25 cellular contexts compared by ENCODE assay signal in genomic region chr15:52037889-52038505, GRCh38. TPM values are rescaled to one million over a fixed set of nuclear protein-coding genes. Genes with fewer than 3 reads are reported as not detected.
A peak's percentile ranks its signal among the peaks of the same experiment; 100 is the strongest.
DNase-seq lines count a peak whose midpoint lies in the region; ATAC-seq and TF ChIP-seq lines count a peak whose summit lies in the region.
"Had no signal": no experiment of that assay in that cellular context is flagged by ENCODE, and none has a peak within 500 bp of the region (broad histone marks: within the 10 kb centered on the region; RNA-seq: fewer than 3 reads in every experiment).

No MANE protein-coding gene starts in this region.

- no peak for DNase-seq in GM23338 (ENCODE audit: low spot score)
- no peak for DNase-seq in SK-N-MC (ENCODE audit: low read depth, low spot score)
- no peak for DNase-seq in naive thymus-derived CD4-positive, alpha-beta T cell
- DNase-seq in foreskin keratinocyte = no peak
- DNase-seq in NCI-H748 (lab: John Stamatoyannopoulos, UW; ENCODE audit: unreplicated experiment) = no peak
- DNase-seq in NCI-H187 treated with DMSO at 0.1 percent for 48 hours (lab: John Stamatoyannopoulos, UW) = no peak
- DNase-seq: activated CD4-positive, alpha-beta T cell treated with anti-CD3 and anti-CD28 coated beads for 36 hours; activated T-cell treated with anti-CD3 and anti-CD28 coated beads, Interleukin-2, amount 50 U/mL, for 24 hours; effector memory CD4-positive, alpha-beta T cell; foreskin fibroblast; heart right ventricle; kidney glomerular epithelial cell; NCI-H1048; NCI-H187; NCI-H2227 treated with DMSO at 0.1 percent for 48 hours; NCI-H82; right lobe of liver; SK-N-SH; stimulated activated CD4-positive, alpha-beta T cell treated with anti-CD3 and anti-CD28 coated beads, Interleukin-4, amount 100 ng/mL, for 24 hours; T-helper 17 cell; upper lobe of right lung had no signal

- H3K36me3 ChIP-seq in BLaER1 (peaks cover 35% of the 10 kb centered on the region), GM23338 (ENCODE audit: insufficient read depth) (no peaks in the 10 kb centered on the region), SK-N-MC (ENCODE audit: insufficient read depth, low read length) (peaks cover 50% of the 10 kb centered on the region)
- H3K36me3 ChIP-seq in naive thymus-derived CD4-positive, alpha-beta T cell (ENCODE audit: control insufficient read depth in 2 of 3, insufficient read depth in 3 of 3, low read length in 3 of 3) = no peaks in the 10 kb centered on the region
- H3K36me3 ChIP-seq: right lobe of liver, upper lobe of right lung had no signal

- peaks cover 74% of the 10 kb centered on the region for H4K20me1 ChIP-seq in BLaER1
- H4K20me1 ChIP-seq in GM23338 (replicated peaks; ENCODE audit: insufficient read depth) = peaks cover 83% of the 10 kb centered on the region

- H2AFZ ChIP-seq in GM23338 = no peak overlapping the region

- H3K27ac ChIP-seq in BLaER1 (no peak overlapping the region), GM23338 (ENCODE audit: low read depth) (peak overlapping the region; percentile 70; the same call in 1 of the 2 replicates), SK-N-MC (0 out of 2 replicates have a peak overlapping the region, but pooled peaks have one; percentile 12), foreskin keratinocyte (no peak overlapping the region)
- H3K27ac ChIP-seq in naive thymus-derived CD4-positive, alpha-beta T cell (ENCODE audit: low read depth, low read length) = no peak overlapping the region
- H3K27ac ChIP-seq: heart right ventricle, KMS-11, right lobe of liver, upper lobe of right lung had no signal

- intact Hi-C loops in naive thymus-derived CD4-positive, alpha-beta T cell (cut with micrococcal nuclease) = no loop called here

- H3K9me2 ChIP-seq in GM23338 (ENCODE audit: insufficient read depth) = no peaks in the 10 kb centered on the region
- H3K9me2 ChIP-seq: SK-N-SH had no signal

- H3F3A ChIP-seq in GM23338 (replicated peaks; ENCODE audit: low read depth) = no peaks in the 10 kb centered on the region

- H3K36me3 Mint-ChIP-seq in GM23338 (ENCODE audit: low read depth) = peaks cover 18% of the 10 kb centered on the region
- H3K36me3 Mint-ChIP-seq in naive thymus-derived CD4-positive, alpha-beta T cell = peaks cover 8 to 31% (median 25%) of the 10 kb centered on the region in 5 donors

- POLR2A ChIA-PET in naive thymus-derived CD4-positive, alpha-beta T cell (lab: Charles Lee) = interaction anchor here (0.7 kb wide), 2 partner anchors 12 to 133 kb away, joined by 3 read pairs; no protein-coding TSS in a partner anchor

- no peak overlapping the region for H3K9ac ChIP-seq in BLaER1
- no peak overlapping the region for H3K9ac ChIP-seq in SK-N-MC (ENCODE audit: insufficient read length)
- H3K9ac ChIP-seq: KMS-11, SK-N-SH had no signal

- H3K4me1 Mint-ChIP-seq in GM23338 = peaks cover 60% of the 10 kb centered on the region
- H3K4me1 Mint-ChIP-seq in naive thymus-derived CD4-positive, alpha-beta T cell = peaks cover 32 to 89% (median 66%) of the 10 kb centered on the region in 7 donors

- CTCF ChIA-PET in naive thymus-derived CD4-positive, alpha-beta T cell (lab: Charles Lee) = interaction anchor here (0.6 to 1.1 kb wide), 3 partner anchors 40 to 109 kb away, joined by 3 to 4 read pairs (median 3); no protein-coding TSS in a partner anchor

- H3K4me3 ChIP-seq in BLaER1 (no peak overlapping the region), GM23338 (no peak overlapping the region), SK-N-MC (no peak overlapping the region)
- no peak overlapping the region for H3K4me3 ChIP-seq in naive thymus-derived CD4-positive, alpha-beta T cell (ENCODE audit: low read length)
- H3K4me3 ChIP-seq: heart right ventricle, lung, right lobe of liver, upper lobe of right lung had no signal

- no peaks in the 10 kb centered on the region for H3K27me3 Mint-ChIP-seq in GM23338 (ENCODE audit: insufficient read depth, low read depth, poor library complexity)
- H3K27me3 Mint-ChIP-seq in naive thymus-derived CD4-positive, alpha-beta T cell = no peaks in the 10 kb centered on the region
- H3K27me3 Mint-ChIP-seq: activated CD4-positive, alpha-beta T cell treated with anti-CD3 and anti-CD28 coated beads for 36 hours; activated T-cell treated with anti-CD3 and anti-CD28 coated beads, Interleukin-2, amount 50 U/mL, for 24 hours; stimulated activated memory B cell treated with anti-CD40 and anti-IgM and Interleukin-4, amounts not matched to agents 10 μg/mL and 1 μg/mL and 100 μg/mL, for 72 hours; T-helper 17 cell had no signal

- H3K9me3 Mint-ChIP-seq in GM23338 = no peaks in the 10 kb centered on the region; the same call in 1 of the 3 replicates
- H3K9me3 Mint-ChIP-seq in naive thymus-derived CD4-positive, alpha-beta T cell = peaks cover 0 to 18% (median 6%) of the 10 kb centered on the region in 11 donors

- TF ChIP-seq CTCF in GM23338 (conservative IDR thresholded peaks at IDR 0.05; ENCODE audit: low read depth in 2 of 2) (no peak), foreskin keratinocyte (conservative IDR thresholded peaks at IDR 0.05) (no peak)

- no peak overlapping the region for H3K27ac Mint-ChIP-seq in GM23338
- H3K27ac Mint-ChIP-seq in naive thymus-derived CD4-positive, alpha-beta T cell = peak overlapping the region in 6 of 9 donors; percentile 10 to 72 (median 58)
- H3K27ac Mint-ChIP-seq: activated CD4-positive, alpha-beta T cell treated with anti-CD3 and anti-CD28 coated beads for 36 hours; activated T-cell treated with anti-CD3 and anti-CD28 coated beads, Interleukin-2, amount 50 U/mL, for 24 hours; stimulated activated memory B cell treated with anti-CD40 and anti-IgM and Interleukin-4, amounts not matched to agents 10 μg/mL and 1 μg/mL and 100 μg/mL, for 72 hours; T-helper 17 cell had no signal

- H3K4me1 ChIP-seq in BLaER1 (peaks cover 56% of the 10 kb centered on the region), GM23338 (ENCODE audit: insufficient read depth) (peaks cover 58% of the 10 kb centered on the region), foreskin keratinocyte (peaks cover 16% of the 10 kb centered on the region)
- peaks cover 0 to 11% of the 10 kb centered on the region in 2 donors for H3K4me1 ChIP-seq in naive thymus-derived CD4-positive, alpha-beta T cell (ENCODE audit: control insufficient read depth in 2 of 2, insufficient read depth in 2 of 2, low read length in 2 of 2)

- H3K9me3 ChIP-seq in BLaER1 (peaks cover 21% of the 10 kb centered on the region), SK-N-MC (ENCODE audit: low read depth, low read length) (peaks cover 14% of the 10 kb centered on the region)
- H3K9me3 ChIP-seq in naive thymus-derived CD4-positive, alpha-beta T cell (ENCODE audit: control insufficient read depth in 2 of 3, low read length in 3 of 3) = peaks cover 0 to 4% (median 0%) of the 10 kb centered on the region in 3 experiments
- H3K9me3 ChIP-seq: right lobe of liver, upper lobe of right lung had no signal

- peak overlapping the region; percentile 34 for H3K4me2 ChIP-seq in BLaER1
- H3K4me2 ChIP-seq in GM23338 = no peak overlapping the region
- H3K4me2 ChIP-seq: KMS-11, SK-N-SH had no signal

- H3K4me3 Mint-ChIP-seq in GM23338 = no peak overlapping the region
- H3K4me3 Mint-ChIP-seq in naive thymus-derived CD4-positive, alpha-beta T cell = peak overlapping the region in 1 of 10 donors; percentile 1
- H3K4me3 Mint-ChIP-seq: activated CD4-positive, alpha-beta T cell treated with anti-CD3 and anti-CD28 coated beads for 36 hours; activated T-cell treated with anti-CD3 and anti-CD28 coated beads, Interleukin-2, amount 50 U/mL, for 24 hours; stimulated activated memory B cell treated with anti-CD40 and anti-IgM and Interleukin-4, amounts not matched to agents 10 μg/mL and 1 μg/mL and 100 μg/mL, for 72 hours; T-helper 17 cell had no signal

- peaks cover 100% of the 10 kb centered on the region for H3K79me2 ChIP-seq in GM23338 (replicated peaks; ENCODE audit: insufficient read depth)

- no peaks in the 10 kb centered on the region for H3K27me3 ChIP-seq in BLaER1
- no peaks in the 10 kb centered on the region for H3K27me3 ChIP-seq in GM23338 (ENCODE audit: insufficient read depth)
- H3K27me3 ChIP-seq in naive thymus-derived CD4-positive, alpha-beta T cell (ENCODE audit: control insufficient read depth in 2 of 2, insufficient read depth in 2 of 2, low read length in 2 of 2) = no peaks in the 10 kb centered on the region
- H3K27me3 ChIP-seq in foreskin keratinocyte = no peaks in the 10 kb centered on the region
- H3K27me3 ChIP-seq: heart right ventricle, right lobe of liver, upper lobe of right lung had no signal

- ATAC-seq in GM23338 (no peak), foreskin keratinocyte (no peak)
- no peak for ATAC-seq in naive thymus-derived CD4-positive, alpha-beta T cell
- ATAC-seq: activated CD4-positive, alpha-beta T cell treated with anti-CD3 and anti-CD28 coated beads for 36 hours; heart right ventricle; stimulated activated memory B cell treated with anti-CD40 and anti-IgM and Interleukin-4, amounts not matched to agents 10 μg/mL and 1 μg/mL and 100 μg/mL, for 72 hours; T-helper 17 cell; upper lobe of right lung had no signal

RNA-seq across cellular contexts. Expression of gene MAPK6, which starts 19.0 kb away (rescaled TPM):
- total RNA-seq in GM23338 (2014; rRNA removed; shearing (Covaris generic)) = 92.3 and 94.9 TPM in 2 replicates
- polyA plus RNA-seq in GM23338 (2016; fragmentation: Nextera tagmentation; extraction: Ambion mirVana) (40.9 and 43.5 TPM in 2 replicates), foreskin keratinocyte (16.6 and 19.8 TPM in 2 replicates)
- total RNA-seq in naive thymus-derived CD4-positive, alpha-beta T cell = 10 to 100 TPM; 19.2 to 44.1 (median 25.3) TPM
- polyA plus RNA-seq in naive thymus-derived CD4-positive, alpha-beta T cell = 1 to 10 TPM; 5.1 to 6.0 TPM
- 76.6 and 78.2 TPM in 2 replicates for total RNA-seq in foreskin keratinocyte

Comparison
In these comparisons a context has a peak if more than half of its experiments do, and no peak if none do; other contexts are left out.
1. H3K27ac ChIP-seq: peak in GM23338 (single experiment) and SK-N-MC (single experiment); none in BLaER1 (single experiment), naive thymus-derived CD4-positive, alpha-beta T cell (single experiment) and foreskin keratinocyte (single experiment).